1 cellular context compared by ENCODE assay signal in genomic region chr2:201357216-201357615, GRCh38.
TF ChIP-seq lines count a peak whose summit lies in the region.

A gene with protein sequence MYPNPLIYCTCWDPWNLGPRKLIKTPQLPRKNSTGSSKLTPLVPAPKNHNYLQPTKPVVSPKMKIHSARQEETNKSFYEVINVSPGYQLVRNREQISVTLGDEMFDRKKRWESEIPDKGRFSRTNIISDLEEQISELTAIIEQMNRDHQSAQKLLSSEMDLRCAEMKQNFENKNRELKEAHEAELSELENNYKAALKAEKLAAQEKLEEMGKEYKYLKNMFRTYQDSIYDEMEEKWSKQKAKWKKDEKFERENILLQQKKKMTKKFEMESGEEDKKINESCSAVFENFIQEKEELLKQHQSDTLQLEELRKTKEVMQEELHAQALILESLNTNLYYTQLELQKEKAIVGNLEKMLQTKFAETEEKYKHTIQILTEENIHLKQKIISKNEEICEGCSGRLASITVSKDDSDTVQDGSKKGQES (minus strand): TSS chr2:201357345. CDS start chr2:201351404, 5,941 bp downstream.

TF ChIP-seq in HepG2, 621 proteins besides CTCF, POLR2A, EP300 and RAD21 (continued from another document):
- TF ChIP-seq HINFP (CRISPR knock-in tag; IDR thresholded peaks at IDR 0.05; ENCODE audit: low read depth), result no peak
- TF ChIP-seq AHR (CRISPR knock-in tag; IDR thresholded peaks at IDR 0.05), result no peak
- TF ChIP-seq, protein P1, sequence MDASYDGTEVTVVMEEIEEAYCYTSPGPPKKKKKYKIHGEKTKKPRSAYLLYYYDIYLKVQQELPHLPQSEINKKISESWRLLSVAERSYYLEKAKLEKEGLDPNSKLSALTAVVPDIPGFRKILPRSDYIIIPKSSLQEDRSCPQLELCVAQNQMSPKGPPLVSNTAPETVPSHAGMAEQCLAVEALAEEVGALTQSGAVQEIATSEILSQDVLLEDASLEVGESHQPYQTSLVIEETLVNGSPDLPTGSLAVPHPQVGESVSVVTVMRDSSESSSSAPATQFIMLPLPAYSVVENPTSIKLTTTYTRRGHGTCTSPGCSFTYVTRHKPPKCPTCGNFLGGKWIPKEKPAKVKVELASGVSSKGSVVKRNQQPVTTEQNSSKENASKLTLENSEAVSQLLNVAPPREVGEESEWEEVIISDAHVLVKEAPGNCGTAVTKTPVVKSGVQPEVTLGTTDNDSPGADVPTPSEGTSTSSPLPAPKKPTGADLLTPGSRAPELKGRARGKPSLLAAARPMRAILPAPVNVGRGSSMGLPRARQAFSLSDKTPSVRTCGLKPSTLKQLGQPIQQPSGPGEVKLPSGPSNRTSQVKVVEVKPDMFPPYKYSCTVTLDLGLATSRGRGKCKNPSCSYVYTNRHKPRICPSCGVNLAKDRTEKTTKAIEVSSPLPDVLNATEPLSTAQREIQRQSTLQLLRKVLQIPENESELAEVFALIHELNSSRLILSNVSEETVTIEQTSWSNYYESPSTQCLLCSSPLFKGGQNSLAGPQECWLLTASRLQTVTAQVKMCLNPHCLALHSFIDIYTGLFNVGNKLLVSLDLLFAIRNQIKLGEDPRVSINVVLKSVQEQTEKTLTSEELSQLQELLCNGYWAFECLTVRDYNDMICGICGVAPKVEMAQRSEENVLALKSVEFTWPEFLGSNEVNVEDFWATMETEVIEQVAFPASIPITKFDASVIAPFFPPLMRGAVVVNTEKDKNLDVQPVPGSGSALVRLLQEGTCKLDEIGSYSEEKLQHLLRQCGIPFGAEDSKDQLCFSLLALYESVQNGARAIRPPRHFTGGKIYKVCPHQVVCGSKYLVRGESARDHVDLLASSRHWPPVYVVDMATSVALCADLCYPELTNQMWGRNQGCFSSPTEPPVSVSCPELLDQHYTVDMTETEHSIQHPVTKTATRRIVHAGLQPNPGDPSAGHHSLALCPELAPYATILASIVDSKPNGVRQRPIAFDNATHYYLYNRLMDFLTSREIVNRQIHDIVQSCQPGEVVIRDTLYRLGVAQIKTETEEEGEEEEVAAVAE (CRISPR knock-in tag; IDR thresholded peaks at IDR 0.05; ENCODE audit: borderline replicate concordance), result peak; percentile 99
- TF ChIP-seq ZBTB38 (CRISPR knock-in tag; IDR thresholded peaks at IDR 0.05), result no peak
TF ChIP-seq in HepG2: peak in this region for 10.
